In the genomic region with DNA sequence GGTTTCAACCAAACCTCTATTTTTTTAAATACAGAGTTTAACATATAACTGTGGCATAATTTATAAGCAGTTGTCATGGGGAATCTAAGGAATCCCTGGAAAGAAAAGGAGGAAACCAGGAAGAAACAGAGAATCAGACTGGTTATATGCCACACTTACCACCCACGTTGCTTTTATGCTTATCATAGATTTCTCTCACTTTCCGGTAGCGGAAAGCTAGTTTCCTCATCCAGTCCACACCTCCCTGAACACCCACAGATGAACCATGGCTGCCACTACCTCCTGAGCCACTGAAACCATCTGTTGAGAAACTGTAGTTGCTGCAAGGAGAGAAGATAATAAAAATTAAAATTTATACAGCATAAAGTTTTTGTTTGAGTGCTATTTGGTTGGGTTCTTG, we compare ENCODE assay signal across 13 cellular contexts. TPM values are rescaled to one million over a fixed set of nuclear protein-coding genes. Genes with fewer than 3 reads are reported as not detected.
A peak's percentile ranks its signal among the peaks of the same experiment; 100 is the strongest.
DNase-seq lines count a peak whose midpoint lies in the region; ATAC-seq and TF ChIP-seq lines count a peak whose summit lies in the region.
"Had no signal": no experiment of that assay in that cellular context is flagged by ENCODE, and none has a peak within 500 bp of the region (broad histone marks: within the 10 kb centered on the region; RNA-seq: fewer than 3 reads in every experiment).

No MANE protein-coding gene starts in this region.

- H3K27me3 Mint-ChIP-seq in activated naive CD4-positive, alpha-beta T cell treated with anti-CD3 and anti-CD28 coated beads, Interleukin-2, amount 10 ng/mL, durations not matched to agents 7 days and 5 days, result no peaks in the 10 kb centered on the region
- H3K27me3 Mint-ChIP-seq in immature natural killer cell (ENCODE audit: low read depth in 3 of 3), result peaks cover 0 to 20% (median 2%) of the 10 kb centered on the region in 3 donors
- H3K27me3 Mint-ChIP-seq: stimulated activated naive B cell treated with anti-CD40 and anti-IgM and Interleukin-4, amounts not matched to agents 10 μg/mL and 1 μg/mL and 100 μg/mL, for 72 hours had no signal

- TF ChIP-seq CTCF in heart left ventricle (IDR thresholded peaks at IDR 0.05), result no peak
- no peak for TF ChIP-seq CTCF in right atrium auricular region (IDR thresholded peaks at IDR 0.05)
- no peak for TF ChIP-seq CTCF in upper lobe of right lung (IDR thresholded peaks at IDR 0.05)

- 27 to 36% (median 32%) methylated on average over 3 of the region's 3 CpGs for WGBS in heart left ventricle, 4 donors

- H3K36me3 Mint-ChIP-seq in activated naive CD4-positive, alpha-beta T cell treated with anti-CD3 and anti-CD28 coated beads, Interleukin-2, amount 10 ng/mL, durations not matched to agents 7 days and 5 days, result peaks cover 62% of the 10 kb centered on the region
- H3K36me3 Mint-ChIP-seq in immature natural killer cell, result peaks cover 26 to 43% (median 29%) of the 10 kb centered on the region in 3 donors

- H3K27me3 ChIP-seq in heart left ventricle (no peaks in the 10 kb centered on the region), right atrium auricular region (no peaks in the 10 kb centered on the region), upper lobe of right lung (no peaks in the 10 kb centered on the region)
- H3K27me3 ChIP-seq: hepatocyte had no signal

- H3K4me3 ChIP-seq in heart left ventricle (no peak overlapping the region), right atrium auricular region (no peak overlapping the region), upper lobe of right lung (no peak overlapping the region)
- H3K4me3 ChIP-seq: hepatocyte had no signal

- peak overlapping the region; percentile 84 for H3K27ac Mint-ChIP-seq in activated naive CD4-positive, alpha-beta T cell treated with anti-CD3 and anti-CD28 coated beads, Interleukin-2, amount 10 ng/mL, durations not matched to agents 7 days and 5 days
- H3K27ac Mint-ChIP-seq in immature natural killer cell, result peak overlapping the region; percentile 97 to 99 (median 98)
- H3K27ac Mint-ChIP-seq: stimulated activated naive B cell treated with anti-CD40 and anti-IgM and Interleukin-4, amounts not matched to agents 10 μg/mL and 1 μg/mL and 100 μg/mL, for 72 hours had no signal

- H3K9me3 Mint-ChIP-seq in activated naive CD4-positive, alpha-beta T cell treated with anti-CD3 and anti-CD28 coated beads, Interleukin-2, amount 10 ng/mL, durations not matched to agents 7 days and 5 days, result no peaks in the 10 kb centered on the region
- peaks cover 0 to 2% (median 0%) of the 10 kb centered on the region in 6 donors for H3K9me3 Mint-ChIP-seq in immature natural killer cell
- H3K9me3 Mint-ChIP-seq: stimulated activated naive B cell treated with anti-CD40 and anti-IgM and Interleukin-4, amounts not matched to agents 10 μg/mL and 1 μg/mL and 100 μg/mL, for 72 hours had no signal

- H3K36me3 ChIP-seq in heart left ventricle, result peaks cover 0 to 99% (median 81%) of the 10 kb centered on the region in 9 donors
- peaks cover 53% of the 10 kb centered on the region for H3K36me3 ChIP-seq in right atrium auricular region
- peaks cover 83% of the 10 kb centered on the region for H3K36me3 ChIP-seq in upper lobe of right lung

- peaks cover 39% of the 10 kb centered on the region for H3K4me1 Mint-ChIP-seq in activated naive CD4-positive, alpha-beta T cell treated with anti-CD3 and anti-CD28 coated beads, Interleukin-2, amount 10 ng/mL, durations not matched to agents 7 days and 5 days
- H3K4me1 Mint-ChIP-seq in immature natural killer cell, result peaks cover 47 to 56% of the 10 kb centered on the region in 2 donors

- no peak for TF ChIP-seq POLR2A in heart left ventricle (IDR thresholded peaks at IDR 0.05)

- DNase-seq in heart left ventricle (no peak), right atrium auricular region (ENCODE audit: low spot score) (no peak), immature natural killer cell (peak; percentile 38 to 45 (median 41)), upper lobe of right lung (no peak), putamen (ENCODE audit: low spot score) (no peak), C1 segment of cervical spinal cord (lab: John Stamatoyannopoulos, UW) (no peak), DMS79 (lab: John Stamatoyannopoulos, UW) (no peak)
- peak; percentile 27 for DNase-seq in activated naive CD4-positive, alpha-beta T cell treated with anti-CD3 and anti-CD28 coated beads, Interleukin-2, amount 10 ng/mL, durations not matched to agents 7 days and 5 days
- DNase-seq: H7; MM.1S; NCI-H226; stimulated activated naive B cell treated with anti-CD40 and anti-IgM and Interleukin-4, amounts not matched to agents 10 μg/mL and 1 μg/mL and 100 μg/mL, for 72 hours had no signal

- H3K9me3 ChIP-seq in heart left ventricle, result no peaks in the 10 kb centered on the region
- no peaks in the 10 kb centered on the region for H3K9me3 ChIP-seq in right atrium auricular region
- no peaks in the 10 kb centered on the region for H3K9me3 ChIP-seq in upper lobe of right lung

- H3K4me3 Mint-ChIP-seq in activated naive CD4-positive, alpha-beta T cell treated with anti-CD3 and anti-CD28 coated beads, Interleukin-2, amount 10 ng/mL, durations not matched to agents 7 days and 5 days, result no peak overlapping the region
- H3K4me3 Mint-ChIP-seq in immature natural killer cell, result peak overlapping the region; percentile 65 to 91 (median 72)
- H3K4me3 Mint-ChIP-seq: stimulated activated naive B cell treated with anti-CD40 and anti-IgM and Interleukin-4, amounts not matched to agents 10 μg/mL and 1 μg/mL and 100 μg/mL, for 72 hours had no signal

- intact Hi-C loops in heart left ventricle (cut with DNase I) (no loop called here), upper lobe of right lung (cut with DNase I) (no loop called here)

- H3K27ac ChIP-seq in heart left ventricle (peak overlapping the region in 3 of 12 donors; percentile 1 to 76 (median 35)), right atrium auricular region (no peak overlapping the region), upper lobe of right lung (peak overlapping the region; percentile 0)
- H3K27ac ChIP-seq: hepatocyte had no signal

- peaks cover 0 to 31% (median 14%) of the 10 kb centered on the region in 12 donors for H3K4me1 ChIP-seq in heart left ventricle
- H3K4me1 ChIP-seq in right atrium auricular region, result peaks cover 0 to 25% of the 10 kb centered on the region in 2 donors
- H3K4me1 ChIP-seq in upper lobe of right lung, result peaks cover 15% of the 10 kb centered on the region

- CTCF ChIA-PET in activated naive CD4-positive, alpha-beta T cell treated with anti-CD3 and anti-CD28 coated beads, Interleukin-2, amount 10 ng/mL, durations not matched to agents 7 days and 5 days (lab: Charles Lee), result interaction anchor here (0.6 to 1.6 kb wide), 2 partner anchors 10 to 95 kb away, joined by 3 to 5 read pairs; no protein-coding TSS in a partner anchor

- ATAC-seq in heart left ventricle (peak in 3 of 4 donors; percentile 34 to 54 (median 50)), upper lobe of right lung (peak; percentile 82)
- ATAC-seq: stimulated activated naive B cell treated with anti-CD40 and anti-IgM and Interleukin-4, amounts not matched to agents 10 μg/mL and 1 μg/mL and 100 μg/mL, for 72 hours had no signal

RNA-seq across cellular contexts. Expression of gene XKR8, which starts 33.5 kb away (rescaled TPM):
- total RNA-seq in heart left ventricle (1 to 10 TPM; 3.3 to 8.1 (median 4.5) TPM), right atrium auricular region (10 to 100 TPM in 1 of 2 donors, 1 to 10 TPM in 1; 6.8 to 10.8 TPM), upper lobe of right lung (8.7 TPM)
- polyA plus RNA-seq in heart left ventricle (1 to 10 TPM; 3.4 to 6.3 TPM), immature natural killer cell (10 to 100 TPM; 27.7 to 39.2 (median 37.0) TPM)

RNA-seq across cellular contexts. Expression of gene SMPDL3B, which starts 58.4 kb away (rescaled TPM):
- total RNA-seq in heart left ventricle, result 1 to 10 TPM in 1 of 9 donors, not detected in 8; 2.2 TPM
- under 1 TPM in 1 of 2 donors, not detected in 1; 0.08 TPM for polyA plus RNA-seq in heart left ventricle
- 1 to 10 TPM in 1 of 2 donors, under 1 TPM in 1; 0.78 to 6.7 TPM for total RNA-seq in right atrium auricular region
- polyA plus RNA-seq in immature natural killer cell, result 1 to 10 TPM in 1 of 3 donors, under 1 TPM in 1, not detected in 1; 0.71 to 2.3 TPM
- 29.1 TPM for total RNA-seq in upper lobe of right lung

Comparison
In these comparisons a context has a peak if more than half of its experiments do, and no peak if none do; other contexts are left out.
1. DNase-seq: peak in activated naive CD4-positive, alpha-beta T cell treated with anti-CD3 and anti-CD28 coated beads, Interleukin-2, amount 10 ng/mL, durations not matched to agents 7 days and 5 days (single experiment) and immature natural killer cell (3 of 3); none in heart left ventricle (0 of 5), right atrium auricular region (single experiment), upper lobe of right lung (single experiment), putamen (single experiment), C1 segment of cervical spinal cord (0 of 14) and DMS79 (single experiment).